ENCODE assay signal across 9 cellular contexts in genomic region chr1:58786184-58786926, GRCh38. TPM values are rescaled to one million over a fixed set of nuclear protein-coding genes. Genes with fewer than 3 reads are reported as not detected.
A peak's percentile ranks its signal among the peaks of the same experiment; 100 is the strongest.
DNase-seq lines count a peak whose midpoint lies in the region; TF ChIP-seq lines count a peak whose summit lies in the region.
"Had no signal": no experiment of that assay in that cellular context is flagged by ENCODE, and none has a peak within 500 bp of the region (broad histone marks: within the 10 kb centered on the region; RNA-seq: fewer than 3 reads in every experiment).

No MANE protein-coding gene starts in this region.

- BruUV-seq in PC-9 (replicated peaks; lab: Mats Ljungman, UMichigan) = no TSS peak

- peaks cover 6% of the 10 kb centered on the region for H3K9me3 Mint-ChIP-seq in osteocyte (ENCODE audit: unreplicated experiment)

- no peaks in the 10 kb centered on the region for H3K9me2 ChIP-seq in PC-9 (ENCODE audit: insufficient read depth)

- peaks cover 24% of the 10 kb centered on the region for H4K20me1 ChIP-seq in PC-9 (ENCODE audit: insufficient read depth)

- peak overlapping the region; percentile 97 for H3K4me2 ChIP-seq in PC-9

- H3K27ac ChIP-seq in PC-9 (peak overlapping the region; percentile 99), esophagus (ENCODE audit: low read depth in 2 of 2, low read length in 1 of 2) (peak overlapping the region; percentile 35 to 99)

- H3K79me2 ChIP-seq in PC-9 (ENCODE audit: low read depth) = peaks cover 24% of the 10 kb centered on the region

- peak; percentile 17 for DNase-seq in Ammon's horn (ENCODE audit: low spot score)
- DNase-seq in PC-9 = no peak
- no peak for DNase-seq in osteocyte (ENCODE audit: extremely low spot score, unreplicated experiment)
- DNase-seq in mucosa of gallbladder (ENCODE audit: low spot score) = no peak
- DNase-seq in NCI-H187 treated with DMSO at 0.1 percent for 48 hours (lab: John Stamatoyannopoulos, UW) = no peak
- no peak for DNase-seq in putamen (ENCODE audit: low spot score)
- no peak for DNase-seq in NCI-H1694 (lab: John Stamatoyannopoulos, UW)

- peaks cover 34% of the 10 kb centered on the region for H3F3A ChIP-seq in PC-9 (ENCODE audit: insufficient read depth, low read depth)

- H3K36me3 ChIP-seq in PC-9 (ENCODE audit: low read depth) (peaks cover 15% of the 10 kb centered on the region; the same call in 1 of the 2 replicates), esophagus (ENCODE audit: control insufficient read depth in 2 of 2, insufficient read depth in 2 of 2, low read length in 1 of 2) (peaks cover 0 to 8% of the 10 kb centered on the region in 2 donors)
- H3K36me3 ChIP-seq: cardiac muscle cell had no signal

- POLR2A ChIA-PET in PC-9 (lab: Charles Lee; ENCODE audit: unreplicated experiment) = interaction anchor here (0.5 to 1.9 kb wide), 5 partner anchors 28 to 511 kb away, joined by 3 to 15 read pairs (median 4); no protein-coding TSS in a partner anchor

- H3K9me3 ChIP-seq in PC-9 (ENCODE audit: insufficient read depth, low read depth) (peaks cover 7% of the 10 kb centered on the region; the same call in 1 of the 2 replicates), esophagus (ENCODE audit: control insufficient read depth in 2 of 2, insufficient read depth in 1 of 2, low read depth in 1 of 2, low read length in 1 of 2) (no peaks in the 10 kb centered on the region)

- H3K36me3 Mint-ChIP-seq in osteocyte (ENCODE audit: unreplicated experiment) = peaks cover 15% of the 10 kb centered on the region

- peaks cover 33% of the 10 kb centered on the region for H3K4me1 Mint-ChIP-seq in osteocyte (ENCODE audit: unreplicated experiment)

- CTCF ChIA-PET in PC-9 (lab: Charles Lee) = interaction anchor here (1.8 kb wide), 1 partner anchor 27 kb away, joined by 8 read pairs; no protein-coding TSS in a partner anchor

- H3K4me3 ChIP-seq in PC-9 (peak overlapping the region; percentile 84; the same call in 1 of the 2 replicates), esophagus (ENCODE audit: low read depth in 1 of 2, low read length in 2 of 2) (no peak overlapping the region)

- WGBS in esophagus, 2 donors = 86 to 88% methylated on average over 6 of the region's 6 CpGs

- no peak for TF ChIP-seq CTCF in PC-9 (conservative IDR thresholded peaks at IDR 0.05)
- TF ChIP-seq CTCF in osteocyte (IDR thresholded peaks at IDR 0.05) = no peak

- peak overlapping the region; percentile 45 for H3K27ac Mint-ChIP-seq in osteocyte (ENCODE audit: unreplicated experiment)

- intact Hi-C loops in PC-9 (cut with micrococcal nuclease; ENCODE audit: unreplicated experiment) = loop anchor here (10.0 kb wide), 2 partner anchors 272 to 698 kb away; no protein-coding TSS in a partner anchor

- no peak overlapping the region for H3K4me3 Mint-ChIP-seq in osteocyte (ENCODE audit: unreplicated experiment)

- H3K27me3 ChIP-seq in PC-9 (ENCODE audit: insufficient read depth, low read depth) = no peaks in the 10 kb centered on the region
- no peaks in the 10 kb centered on the region for H3K27me3 ChIP-seq in esophagus (ENCODE audit: control insufficient read depth in 1 of 2, insufficient read depth in 2 of 2, low read length in 2 of 2)
- H3K27me3 ChIP-seq: cardiac muscle cell had no signal

- no peaks in the 10 kb centered on the region for H3K27me3 Mint-ChIP-seq in osteocyte (ENCODE audit: unreplicated experiment)

- H3K4me1 ChIP-seq in PC-9 (replicated peaks; ENCODE audit: insufficient read depth) (peaks cover 28% of the 10 kb centered on the region), esophagus (ENCODE audit: control insufficient read depth in 2 of 2, insufficient read depth in 2 of 2, low read length in 1 of 2) (peaks cover 0 to 5% of the 10 kb centered on the region in 2 donors)

- H2AFZ ChIP-seq in PC-9 = no peak overlapping the region

RNA-seq across cellular contexts. Expression of gene JUN, which starts 2.5 kb away (rescaled TPM):
- total RNA-seq in PC-9 (2021) (74.7 and 93.7 TPM in 2 replicates), osteocyte (115 and 134 TPM in 2 replicates), mucosa of gallbladder (135 TPM)
- 10 to 100 TPM; 31.2 to 42.9 TPM for polyA plus RNA-seq in esophagus
